Comparison of ENCODE assay signal across 8 cellular contexts in the genomic region with DNA sequence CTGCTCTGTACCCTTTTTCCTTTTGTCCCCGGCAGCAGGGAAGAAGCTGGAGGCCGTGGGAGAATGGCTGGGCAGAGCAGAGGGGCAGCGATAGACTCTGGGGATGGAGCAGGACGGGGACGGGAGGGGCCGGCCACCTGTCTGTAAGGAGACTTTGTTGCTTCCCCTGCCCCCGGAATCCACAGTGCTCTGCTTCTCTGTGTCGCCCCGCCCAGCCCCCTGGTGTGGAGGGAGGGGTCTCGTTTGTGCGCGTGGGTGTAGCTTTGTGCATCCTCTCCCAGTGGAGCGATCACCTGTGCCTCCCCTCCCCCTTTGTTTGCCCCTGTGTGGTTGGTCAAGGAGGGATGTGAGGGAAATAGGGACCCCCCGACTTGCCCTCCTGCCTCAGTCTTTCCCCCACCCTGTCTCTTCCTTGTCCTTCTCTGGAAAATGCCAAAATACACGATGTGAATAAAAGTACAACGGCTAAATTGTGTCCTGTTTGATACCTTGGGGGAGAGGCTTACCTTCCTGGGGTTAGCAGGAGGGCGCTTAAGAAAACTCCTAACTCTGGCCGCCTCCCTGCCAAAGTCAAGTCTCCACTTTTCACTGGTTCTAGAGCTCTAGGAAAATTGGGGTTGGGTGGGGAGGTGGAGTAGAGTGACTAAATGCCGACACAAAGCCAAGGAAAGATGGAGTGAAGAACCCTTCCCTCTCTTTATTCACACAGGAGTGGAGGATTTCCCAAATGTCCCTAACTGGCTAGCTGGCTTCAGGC. TPM values are rescaled to one million over a fixed set of nuclear protein-coding genes. Genes with fewer than 3 reads are reported as not detected.
A peak's percentile ranks its signal among the peaks of the same experiment; 100 is the strongest.
DNase-seq lines count a peak whose midpoint lies in the region; ATAC-seq lines count a peak whose summit lies in the region.

No MANE protein-coding gene starts in this region.

- peak overlapping the region; percentile 84 to 94 for H3K9ac ChIP-seq in stomach smooth muscle (ENCODE audit: low read length in 2 of 2)

- DNase-seq in NCI-H82 (lab: John Stamatoyannopoulos, UW) (peak; percentile 58), NCI-H82 treated with DMSO at 0.1 percent for 48 hours (lab: John Stamatoyannopoulos, UW; ENCODE audit: unreplicated experiment) (no peak), immature natural killer cell (no peak), NCI-H2196 treated with DMSO at 0.1 percent for 48 hours (lab: John Stamatoyannopoulos, UW; ENCODE audit: unreplicated experiment) (no peak)
- no peak for DNase-seq in activated T-helper 1 cell treated with anti-CD3 and anti-CD28 coated beads, Interleukin-12 subunit alpha, Interleukin-12 subunit beta, Interleukin-2, Interleukin-4 antibody, amounts not matched to agents 30 ng/mL and 10 ng/mL and 1 ng/mL, durations not matched to agents 14 hours and 24 hours and 36 hours (ENCODE audit: low spot score)
- no peak for DNase-seq in activated CD8-positive, alpha-beta memory T cell treated with anti-CD3 and anti-CD28 coated beads for 24 hours

- no peaks in the 10 kb centered on the region for H3K27me3 ChIP-seq in stomach smooth muscle (ENCODE audit: control insufficient read depth in 1 of 2, insufficient read depth in 2 of 2, low read length in 2 of 2)

- H3K4me3 Mint-ChIP-seq in activated T-helper 1 cell treated with anti-CD3 and anti-CD28 coated beads, Interleukin-12 subunit alpha, Interleukin-12 subunit beta, Interleukin-2, Interleukin-4 antibody, amounts not matched to agents 30 ng/mL and 10 ng/mL and 1 ng/mL, durations not matched to agents 14 hours and 24 hours and 36 hours: peak overlapping the region; percentile 95
- H3K4me3 Mint-ChIP-seq in immature natural killer cell: peak overlapping the region; percentile 91 to 95 (median 92)

- H3K27ac ChIP-seq in stomach smooth muscle (ENCODE audit: low read length): peak overlapping the region; percentile 97

- intact Hi-C loops in activated T-helper 1 cell treated with anti-CD3 and anti-CD28 coated beads, Interleukin-12 subunit alpha, Interleukin-12 subunit beta, Interleukin-2, Interleukin-4 antibody, amounts not matched to agents 30 ng/mL and 10 ng/mL and 1 ng/mL, durations not matched to agents 14 hours and 24 hours and 36 hours (cut with micrococcal nuclease): loop anchor here (5.0 kb wide), 3 partner anchors 74 to 259 kb away; partner anchors contain the start of genes CHD4 and ING4

- H3K36me3 Mint-ChIP-seq in activated T-helper 1 cell treated with anti-CD3 and anti-CD28 coated beads, Interleukin-12 subunit alpha, Interleukin-12 subunit beta, Interleukin-2, Interleukin-4 antibody, amounts not matched to agents 30 ng/mL and 10 ng/mL and 1 ng/mL, durations not matched to agents 14 hours and 24 hours and 36 hours (ENCODE audit: low read depth): peaks cover 61% of the 10 kb centered on the region
- H3K36me3 Mint-ChIP-seq in immature natural killer cell: peaks cover 12 to 34% (median 23%) of the 10 kb centered on the region in 3 donors

- peaks cover 33% of the 10 kb centered on the region for H3K4me1 ChIP-seq in stomach smooth muscle (ENCODE audit: control insufficient read depth, insufficient read depth, low read length)

- H3K4me3 ChIP-seq in stomach smooth muscle (ENCODE audit: low read length in 2 of 2): peak overlapping the region; percentile 80 to 92

- no peak for ATAC-seq in GM19328 (IDR thresholded peaks at IDR 0.05; ENCODE audit: unreplicated experiment)

- no peaks in the 10 kb centered on the region for H3K27me3 Mint-ChIP-seq in activated T-helper 1 cell treated with anti-CD3 and anti-CD28 coated beads, Interleukin-12 subunit alpha, Interleukin-12 subunit beta, Interleukin-2, Interleukin-4 antibody, amounts not matched to agents 30 ng/mL and 10 ng/mL and 1 ng/mL, durations not matched to agents 14 hours and 24 hours and 36 hours (ENCODE audit: insufficient read depth)
- peaks cover 3 to 4% (median 4%) of the 10 kb centered on the region in 3 donors for H3K27me3 Mint-ChIP-seq in immature natural killer cell (ENCODE audit: low read depth in 3 of 3)

- no peaks in the 10 kb centered on the region for H3K9me3 ChIP-seq in stomach smooth muscle (ENCODE audit: control insufficient read depth in 2 of 2, low read length in 2 of 2)

- peaks cover 32 to 45% of the 10 kb centered on the region in 2 donors for H3K36me3 ChIP-seq in stomach smooth muscle (ENCODE audit: control insufficient read depth in 2 of 2, insufficient read depth in 2 of 2, low read length in 2 of 2)

- peaks cover 41% of the 10 kb centered on the region for H3K4me1 Mint-ChIP-seq in activated T-helper 1 cell treated with anti-CD3 and anti-CD28 coated beads, Interleukin-12 subunit alpha, Interleukin-12 subunit beta, Interleukin-2, Interleukin-4 antibody, amounts not matched to agents 30 ng/mL and 10 ng/mL and 1 ng/mL, durations not matched to agents 14 hours and 24 hours and 36 hours (ENCODE audit: low read depth)
- peaks cover 38 to 41% of the 10 kb centered on the region in 2 donors for H3K4me1 Mint-ChIP-seq in immature natural killer cell

- no peaks in the 10 kb centered on the region for H3K9me3 Mint-ChIP-seq in activated T-helper 1 cell treated with anti-CD3 and anti-CD28 coated beads, Interleukin-12 subunit alpha, Interleukin-12 subunit beta, Interleukin-2, Interleukin-4 antibody, amounts not matched to agents 30 ng/mL and 10 ng/mL and 1 ng/mL, durations not matched to agents 14 hours and 24 hours and 36 hours
- no peaks in the 10 kb centered on the region for H3K9me3 Mint-ChIP-seq in immature natural killer cell

- peak overlapping the region; percentile 40 for H3K27ac Mint-ChIP-seq in activated T-helper 1 cell treated with anti-CD3 and anti-CD28 coated beads, Interleukin-12 subunit alpha, Interleukin-12 subunit beta, Interleukin-2, Interleukin-4 antibody, amounts not matched to agents 30 ng/mL and 10 ng/mL and 1 ng/mL, durations not matched to agents 14 hours and 24 hours and 36 hours
- peak overlapping the region in 3 of 6 donors; percentile 9 to 87 (median 49) for H3K27ac Mint-ChIP-seq in immature natural killer cell

RNA-seq across cellular contexts. Expression of gene TPI1, which starts 1.0 kb away (rescaled TPM):
- total RNA-seq in activated T-helper 1 cell treated with anti-CD3 and anti-CD28 coated beads, Interleukin-12 subunit alpha, Interleukin-12 subunit beta, Interleukin-2, Interleukin-4 antibody, amounts not matched to agents 30 ng/mL and 10 ng/mL and 1 ng/mL, durations not matched to agents 14 hours and 24 hours and 36 hours: 1,427 and 1,438 TPM in 2 replicates
- polyA plus RNA-seq in immature natural killer cell: 1,000 to 10,000 TPM in 1 of 3 donors, 100 to 1,000 TPM in 2; 801 to 1,209 (median 811) TPM

RNA-seq across cellular contexts. Expression of gene SPSB2, which starts 6.8 kb away (rescaled TPM):
- 3.4 and 4.7 TPM in 2 replicates for total RNA-seq in activated T-helper 1 cell treated with anti-CD3 and anti-CD28 coated beads, Interleukin-12 subunit alpha, Interleukin-12 subunit beta, Interleukin-2, Interleukin-4 antibody, amounts not matched to agents 30 ng/mL and 10 ng/mL and 1 ng/mL, durations not matched to agents 14 hours and 24 hours and 36 hours
- 10 to 100 TPM; 11.2 to 17.0 (median 11.4) TPM for polyA plus RNA-seq in immature natural killer cell

RNA-seq across cellular contexts. Expression of gene USP5, which starts 14.4 kb away (rescaled TPM):
- 116 and 127 TPM in 2 replicates for total RNA-seq in activated T-helper 1 cell treated with anti-CD3 and anti-CD28 coated beads, Interleukin-12 subunit alpha, Interleukin-12 subunit beta, Interleukin-2, Interleukin-4 antibody, amounts not matched to agents 30 ng/mL and 10 ng/mL and 1 ng/mL, durations not matched to agents 14 hours and 24 hours and 36 hours
- 10 to 100 TPM; 41.3 to 54.0 (median 52.0) TPM for polyA plus RNA-seq in immature natural killer cell

RNA-seq across cellular contexts. Expression of gene CDCA3, which starts 15.3 kb away (rescaled TPM):
- total RNA-seq in activated T-helper 1 cell treated with anti-CD3 and anti-CD28 coated beads, Interleukin-12 subunit alpha, Interleukin-12 subunit beta, Interleukin-2, Interleukin-4 antibody, amounts not matched to agents 30 ng/mL and 10 ng/mL and 1 ng/mL, durations not matched to agents 14 hours and 24 hours and 36 hours: 27.2 and 32.5 TPM in 2 replicates
- 1 to 10 TPM in 1 of 3 donors, under 1 TPM in 1, not detected in 1; 0.99 to 1.5 TPM for polyA plus RNA-seq in immature natural killer cell

RNA-seq across cellular contexts. Expression of gene GNB3, which starts 25.6 kb away (rescaled TPM):
- total RNA-seq in activated T-helper 1 cell treated with anti-CD3 and anti-CD28 coated beads, Interleukin-12 subunit alpha, Interleukin-12 subunit beta, Interleukin-2, Interleukin-4 antibody, amounts not matched to agents 30 ng/mL and 10 ng/mL and 1 ng/mL, durations not matched to agents 14 hours and 24 hours and 36 hours: 1.6 and 1.7 TPM in 2 replicates
- not detected for polyA plus RNA-seq in immature natural killer cell
